In the genomic region with DNA sequence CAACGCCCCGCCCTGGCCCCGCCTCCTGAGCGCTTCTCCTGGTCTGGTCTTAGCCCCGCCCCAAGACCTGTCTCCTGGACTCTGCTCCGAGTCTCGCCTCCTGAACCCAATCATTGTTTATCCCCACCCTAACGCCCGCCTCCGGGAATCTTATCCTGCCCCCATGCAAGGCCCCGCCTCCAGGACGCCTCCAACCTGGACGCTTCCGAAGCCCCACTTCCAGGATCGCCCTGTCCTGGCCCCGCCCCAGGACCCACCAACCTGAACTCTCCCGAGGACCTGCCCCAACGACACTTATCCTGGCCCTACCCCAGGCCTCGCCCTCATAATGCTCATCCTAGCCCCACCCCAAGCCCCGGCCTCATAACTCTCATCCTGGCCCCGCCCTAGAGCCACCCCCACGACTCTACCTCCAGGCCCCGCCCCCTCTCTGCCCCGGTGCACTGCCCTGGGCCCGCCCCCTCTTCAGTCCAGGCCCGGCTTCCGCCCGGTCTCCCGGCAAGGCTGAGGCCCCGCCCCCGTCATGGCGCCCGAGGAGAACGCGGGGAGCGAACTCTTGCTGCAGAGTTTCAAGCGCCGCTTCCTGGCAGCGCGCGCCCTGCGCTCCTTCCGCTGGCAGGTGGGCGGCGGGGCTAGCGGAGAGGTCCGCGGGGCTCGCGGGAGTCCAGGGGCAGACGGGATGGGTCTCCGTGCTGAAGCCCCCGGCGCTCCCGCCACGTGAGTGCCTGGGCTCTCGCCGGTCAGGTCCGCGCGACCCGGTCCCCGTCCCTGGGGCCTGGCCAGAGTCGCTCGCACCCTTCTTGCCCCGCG, we compare ENCODE assay signal across 8 cellular contexts. TPM values are rescaled to one million over a fixed set of nuclear protein-coding genes. Genes with fewer than 3 reads are reported as not detected.
DNase-seq lines count a peak whose midpoint lies in the region; ATAC-seq and TF ChIP-seq lines count a peak whose summit lies in the region.

No MANE protein-coding gene starts in this region.

- H3K9me3 ChIP-seq in DND-41 (ENCODE audit: insufficient read depth, low read length, severe bottlenecking) (no peaks in the 10 kb centered on the region), Karpas-422 (ENCODE audit: low read length) (no peaks in the 10 kb centered on the region)

- H3K4me3 ChIP-seq in DND-41 (ENCODE audit: low read depth in 1 of 2, low read length in 2 of 2) (peak overlapping the region; percentile 34 to 82; a peak in 3 of 4 replicates), Karpas-422 (ENCODE audit: low read length) (peak overlapping the region; percentile 73), fibroblast of pulmonary artery (replicated peaks; ENCODE audit: low read depth, low read length) (peak overlapping the region; percentile 58)

- no peak for TF ChIP-seq CTCF in DND-41 (IDR thresholded peaks at IDR 0.05; ENCODE audit: borderline replicate concordance, extremely low read depth, low read length, poor library complexity, severe bottlenecking)
- TF ChIP-seq CTCF in fibroblast of pulmonary artery (IDR thresholded peaks at IDR 0.05; ENCODE audit: low read length, missing control alignments): no peak

- H3K4me2 ChIP-seq in DND-41 (ENCODE audit: insufficient read depth, low read length): peak overlapping the region; percentile 89
- peak overlapping the region; percentile 72 for H3K4me2 ChIP-seq in Karpas-422 (ENCODE audit: low read depth, low read length, poor library complexity, severe bottlenecking)

- no peaks in the 10 kb centered on the region for H3K36me3 ChIP-seq in DND-41 (ENCODE audit: insufficient read depth, low read length)
- no peaks in the 10 kb centered on the region for H3K36me3 ChIP-seq in Karpas-422 (ENCODE audit: insufficient read depth, low read length)

- no peaks in the 10 kb centered on the region for H3K9me3 Mint-ChIP-seq in activated T-helper 17 cell treated with anti-CD3 and anti-CD28 coated beads, Interleukin-2, amount 50 U/mL, for 72 hours
- H3K9me3 Mint-ChIP-seq in natural killer cell treated with Interleukin-12 subunit alpha and Interleukin-12 subunit beta and Interleukin-15 and Interleukin-18, amount 100 ng/mL, for 72 hours: no peaks in the 10 kb centered on the region

- H3K4me1 ChIP-seq in DND-41 (ENCODE audit: insufficient read depth, low read length): peaks cover 20% of the 10 kb centered on the region
- H3K4me1 ChIP-seq in Karpas-422 (ENCODE audit: low read length): peaks cover 17% of the 10 kb centered on the region

- H3K9ac ChIP-seq in DND-41 (ENCODE audit: low read depth, low read length) (peak overlapping the region; percentile 77), Karpas-422 (ENCODE audit: low read length) (peak overlapping the region; percentile 82)

- H3K4me1 Mint-ChIP-seq in activated T-helper 17 cell treated with anti-CD3 and anti-CD28 coated beads, Interleukin-2, amount 50 U/mL, for 72 hours: peaks cover 8% of the 10 kb centered on the region
- peaks cover 12 to 13% of the 10 kb centered on the region in 2 donors for H3K4me1 Mint-ChIP-seq in natural killer cell treated with Interleukin-12 subunit alpha and Interleukin-12 subunit beta and Interleukin-15 and Interleukin-18, amount 100 ng/mL, for 72 hours (ENCODE audit: low read depth in 2 of 2)

- H3K27me3 Mint-ChIP-seq in activated T-helper 17 cell treated with anti-CD3 and anti-CD28 coated beads, Interleukin-2, amount 50 U/mL, for 72 hours: no peaks in the 10 kb centered on the region
- no peaks in the 10 kb centered on the region for H3K27me3 Mint-ChIP-seq in natural killer cell treated with Interleukin-12 subunit alpha and Interleukin-12 subunit beta and Interleukin-15 and Interleukin-18, amount 100 ng/mL, for 72 hours

- H3K27ac Mint-ChIP-seq in activated T-helper 17 cell treated with anti-CD3 and anti-CD28 coated beads, Interleukin-2, amount 50 U/mL, for 72 hours: peak overlapping the region; percentile 94
- peak overlapping the region; percentile 87 to 90 for H3K27ac Mint-ChIP-seq in natural killer cell treated with Interleukin-12 subunit alpha and Interleukin-12 subunit beta and Interleukin-15 and Interleukin-18, amount 100 ng/mL, for 72 hours

- DNase-seq in DND-41 (peak; percentile 99), Karpas-422 (peak; percentile 99), RPMI7951 (ENCODE audit: low read depth) (peak; percentile 97), fibroblast of pulmonary artery (ENCODE audit: low read depth) (peak; percentile 99)
- peak; percentile 99 for DNase-seq in natural killer cell treated with Interleukin-12 subunit alpha and Interleukin-12 subunit beta and Interleukin-15 and Interleukin-18, amount 100 ng/mL, for 72 hours (ENCODE audit: low spot score)
- DNase-seq in stimulated activated naive CD4-positive, alpha-beta T cell treated with Interleukin-2 at 50 U/mL for 16 hours (lab: John Stamatoyannopoulos, UW): peak; percentile 99

- H2AFZ ChIP-seq in DND-41 (ENCODE audit: low read depth, low read length) (peak overlapping the region; percentile 95), Karpas-422 (ENCODE audit: low read length) (no peak overlapping the region)

- no peaks in the 10 kb centered on the region for H3K9me2 ChIP-seq in Karpas-422 (replicated peaks; ENCODE audit: insufficient read depth, low read length)

- H3K4me3 Mint-ChIP-seq in activated T-helper 17 cell treated with anti-CD3 and anti-CD28 coated beads, Interleukin-2, amount 50 U/mL, for 72 hours: peak overlapping the region; percentile 91
- peak overlapping the region; percentile 93 for H3K4me3 Mint-ChIP-seq in natural killer cell treated with Interleukin-12 subunit alpha and Interleukin-12 subunit beta and Interleukin-15 and Interleukin-18, amount 100 ng/mL, for 72 hours

- peak; percentile 92 for ATAC-seq in DND-41 (ENCODE audit: insufficient read depth, low read depth)
- ATAC-seq in GM21825 (IDR thresholded peaks at IDR 0.05; ENCODE audit: unreplicated experiment): peak; percentile 96
- ATAC-seq in activated T-helper 17 cell treated with anti-CD3 and anti-CD28 coated beads, Interleukin-2, amount 50 U/mL, for 72 hours (replicated peaks): peak; percentile 96
- peak; percentile 98 to 99 for ATAC-seq in natural killer cell treated with Interleukin-12 subunit alpha and Interleukin-12 subunit beta and Interleukin-15 and Interleukin-18, amount 100 ng/mL, for 72 hours

- H3K36me3 Mint-ChIP-seq in activated T-helper 17 cell treated with anti-CD3 and anti-CD28 coated beads, Interleukin-2, amount 50 U/mL, for 72 hours (ENCODE audit: low read depth): no peaks in the 10 kb centered on the region
- H3K36me3 Mint-ChIP-seq in natural killer cell treated with Interleukin-12 subunit alpha and Interleukin-12 subunit beta and Interleukin-15 and Interleukin-18, amount 100 ng/mL, for 72 hours: no peaks in the 10 kb centered on the region

- H3K27me3 ChIP-seq in DND-41 (ENCODE audit: insufficient read depth, low read length, poor library complexity) (no peaks in the 10 kb centered on the region), Karpas-422 (ENCODE audit: low read length) (no peaks in the 10 kb centered on the region)

- H4K20me1 ChIP-seq in DND-41 (ENCODE audit: insufficient read depth, low read length) (no peaks in the 10 kb centered on the region), Karpas-422 (ENCODE audit: insufficient read depth, low read depth, low read length) (no peaks in the 10 kb centered on the region)

- H3K27ac ChIP-seq in DND-41 (ENCODE audit: low read length) (peak overlapping the region; percentile 78), Karpas-422 (ENCODE audit: low read length) (peak overlapping the region; percentile 61)

- H3K79me2 ChIP-seq in DND-41 (ENCODE audit: insufficient read depth, low read length) (no peaks in the 10 kb centered on the region), Karpas-422 (ENCODE audit: low read length) (0 out of 2 replicates have a peak, but pooled peaks cover 2% of the 10 kb centered on the region)

RNA-seq across cellular contexts. Expression of a gene that starts 45.8 kb away (rescaled TPM):
- total RNA-seq in Karpas-422 (2014; rRNA removed; shearing (Covaris generic); ENCODE audit: low replicate concordance): not detected in 2 replicates
- total RNA-seq in RPMI7951 (2014; rRNA removed; shearing (Covaris generic)): not detected in 2 replicates
- not detected for total RNA-seq in activated T-helper 17 cell treated with anti-CD3 and anti-CD28 coated beads, Interleukin-2, amount 50 U/mL, for 72 hours
- total RNA-seq in natural killer cell treated with Interleukin-12 subunit alpha and Interleukin-12 subunit beta and Interleukin-15 and Interleukin-18, amount 100 ng/mL, for 72 hours: not detected

Comparison
In these comparisons a context has a peak if more than half of its experiments do, and no peak if none do; other contexts are left out.
1. Peak in every context shown above with its lines: DNase-seq, ATAC-seq, H3K4me3 ChIP-seq and H3K27ac ChIP-seq.